In genomic region chr20:46894579-46894958, GRCh38 we compare ENCODE assay signal across 2 cellular contexts.
A peak's percentile ranks its signal among the peaks of the same experiment; 100 is the strongest.
TF ChIP-seq lines count a peak whose summit lies in the region.

EYA2 (plus strand) TSS chr20:46894843; CDS start chr20:46990011, 95,168 bp downstream.

TF ChIP-seq in A549, 52 proteins besides CTCF, POLR2A, EP300 and RAD21 (continued from another document):
- TF ChIP-seq TP53 (CRISPR knock-in tag; IDR thresholded peaks at IDR 0.05) (no peak), MAFK (IDR thresholded peaks at IDR 0.05; ENCODE audit: partially characterized antibody) (no peak), EHF (CRISPR knock-in tag; IDR thresholded peaks at IDR 0.05) (no peak), MYC (IDR thresholded peaks at IDR 0.05; ENCODE audit: borderline replicate concordance, low read length) (no peak), E2F6 (IDR thresholded peaks at IDR 0.05; ENCODE audit: borderline replicate concordance, low read depth) (no peak), REST (IDR thresholded peaks at IDR 0.05) (no peak), ZSCAN20 (CRISPR knock-in tag; IDR thresholded peaks at IDR 0.05) (no peak), FOSB (CRISPR knock-in tag; IDR thresholded peaks at IDR 0.05) (no peak), SMC3 (IDR thresholded peaks at IDR 0.05) (peak; percentile 51), ESRRA (IDR thresholded peaks at IDR 0.05; ENCODE audit: borderline replicate concordance, low read length) (no peak), JUN (IDR thresholded peaks at IDR 0.05) (0 out of 5 replicates have a peak, but pooled peaks of 1 of the 2 experiments have one; percentile 34), ATOH8 (CRISPR knock-in tag; IDR thresholded peaks at IDR 0.05; ENCODE audit: low read depth) (no peak), TFCP2L1 (CRISPR knock-in tag; IDR thresholded peaks at IDR 0.05) (no peak), RNF2 (IDR thresholded peaks at IDR 0.05; ENCODE audit: borderline replicate concordance, low read depth) (no peak), PBX3 (IDR thresholded peaks at IDR 0.05) (no peak), MAX (IDR thresholded peaks at IDR 0.05) (peak; percentile 10)
TF ChIP-seq in A549: peak in this region for 3.

TF ChIP-seq in H1, 55 proteins besides CTCF, POLR2A, EP300 and RAD21 (continued from another document):
- 0 out of 2 replicates have a peak, but pooled peaks have one; percentile 29 for TF ChIP-seq RBBP5 (IDR thresholded peaks at IDR 0.05; ENCODE audit: borderline replicate concordance, low read depth, low read length)
- 0 out of 2 replicates have a peak, but pooled peaks have one; percentile 8 for TF ChIP-seq EGR1 (IDR thresholded peaks at IDR 0.05; ENCODE audit: borderline replicate concordance, low read depth, low read length)
